Comparison of ENCODE assay signal across 11 cellular contexts in the genomic region with DNA sequence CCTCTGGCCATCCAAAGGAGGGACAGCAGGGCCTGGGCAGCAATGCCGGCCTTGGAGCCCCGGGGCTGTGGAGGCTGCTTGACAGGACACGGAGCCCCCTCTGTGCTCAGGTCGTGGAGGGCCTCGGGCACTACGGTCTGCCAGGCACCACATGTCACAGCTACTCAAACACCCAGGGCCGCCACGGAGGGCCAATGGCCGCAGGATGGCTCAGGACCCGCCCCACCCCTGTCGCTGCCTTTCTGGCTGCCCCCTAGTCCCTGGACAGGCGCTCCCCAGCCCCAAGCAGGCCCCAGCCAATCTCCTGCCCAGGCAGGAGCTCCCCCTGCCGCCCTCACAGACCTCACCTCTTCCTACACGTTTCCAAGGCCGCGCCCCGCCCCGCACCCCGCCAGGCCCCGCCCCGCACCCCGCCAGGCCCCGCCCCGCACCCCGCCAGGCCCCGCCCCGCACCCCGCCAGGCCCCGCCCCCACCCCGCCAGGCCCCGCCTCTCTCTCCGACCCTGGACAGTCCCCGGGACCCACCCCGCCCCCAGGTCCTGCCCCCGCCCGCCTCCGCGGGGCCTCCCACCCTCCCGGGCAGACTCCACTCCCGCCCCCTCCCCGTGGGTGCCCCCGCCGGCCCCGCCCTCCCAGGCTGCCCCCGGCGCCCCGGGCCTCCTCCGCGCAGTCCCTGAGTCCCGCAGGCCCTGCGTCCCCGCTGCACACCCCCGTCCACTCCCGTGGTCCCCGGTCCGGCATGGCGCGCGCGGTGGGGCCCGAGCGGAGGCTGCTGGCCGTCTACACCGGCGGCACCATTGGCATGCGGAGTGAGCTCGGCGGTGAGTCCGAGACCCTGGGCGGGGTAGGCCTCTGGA. TPM values are rescaled to one million over a fixed set of nuclear protein-coding genes. Genes with fewer than 3 reads are reported as not detected.
DNase-seq lines count a peak whose midpoint lies in the region; TF ChIP-seq lines count a peak whose summit lies in the region.
"Had no signal": no experiment of that assay in that cellular context is flagged by ENCODE, and none has a peak within 500 bp of the region (broad histone marks: within the 10 kb centered on the region; RNA-seq: fewer than 3 reads in every experiment).

ASPG (plus strand) TSS at position 669 of the 857 bp plus-strand sequence; CDS start at position 740, 71 bp downstream.

- H3K4me1 Mint-ChIP-seq in activated CD4-positive, alpha-beta memory T cell treated with anti-CD3 and anti-CD28 coated beads for 36 hours (ENCODE audit: low read depth): peaks cover 2% of the 10 kb centered on the region
- H3K4me1 Mint-ChIP-seq in activated CD4-positive, alpha-beta memory T cell treated with anti-CD3 and anti-CD28 coated beads, Interleukin-2, amount 10 ng/mL, durations not matched to agents 7 days and 5 days: no peaks in the 10 kb centered on the region
- peaks cover 4% of the 10 kb centered on the region for H3K4me1 Mint-ChIP-seq in activated naive CD4-positive, alpha-beta T cell treated with anti-CD3 and anti-CD28 coated beads, Interleukin-2, amount 50 U/mL, for 24 hours
- peaks cover 0 to 5% of the 10 kb centered on the region in 2 donors for H3K4me1 Mint-ChIP-seq in immature natural killer cell

- TF ChIP-seq EP300 in suprapubic skin (IDR thresholded peaks at IDR 0.05): no peak

- no peaks in the 10 kb centered on the region for H3K36me3 ChIP-seq in suprapubic skin

- peaks cover 10% of the 10 kb centered on the region for H3K27me3 Mint-ChIP-seq in activated CD4-positive, alpha-beta memory T cell treated with anti-CD3 and anti-CD28 coated beads for 36 hours
- peaks cover 6% of the 10 kb centered on the region for H3K27me3 Mint-ChIP-seq in activated CD4-positive, alpha-beta memory T cell treated with anti-CD3 and anti-CD28 coated beads, Interleukin-2, amount 10 ng/mL, durations not matched to agents 7 days and 5 days
- H3K27me3 Mint-ChIP-seq in activated naive CD4-positive, alpha-beta T cell treated with anti-CD3 and anti-CD28 coated beads, Interleukin-2, amount 50 U/mL, for 24 hours: peaks cover 8% of the 10 kb centered on the region
- peaks cover 0 to 4% (median 2%) of the 10 kb centered on the region in 3 donors for H3K27me3 Mint-ChIP-seq in immature natural killer cell (ENCODE audit: low read depth in 3 of 3)

- 8% methylated on average over 11 of the region's 70 CpGs for WGBS in suprapubic skin

- H3K9me3 Mint-ChIP-seq in activated CD4-positive, alpha-beta memory T cell treated with anti-CD3 and anti-CD28 coated beads for 36 hours: no peaks in the 10 kb centered on the region
- no peaks in the 10 kb centered on the region for H3K9me3 Mint-ChIP-seq in activated CD4-positive, alpha-beta memory T cell treated with anti-CD3 and anti-CD28 coated beads, Interleukin-2, amount 10 ng/mL, durations not matched to agents 7 days and 5 days
- H3K9me3 Mint-ChIP-seq in activated naive CD4-positive, alpha-beta T cell treated with anti-CD3 and anti-CD28 coated beads, Interleukin-2, amount 50 U/mL, for 24 hours: no peaks in the 10 kb centered on the region
- no peaks in the 10 kb centered on the region for H3K9me3 Mint-ChIP-seq in immature natural killer cell

- no peak within 1 kb of the TSS for H3K27ac ChIP-seq in suprapubic skin
- H3K27ac ChIP-seq: VCaP had no signal

- no peak within 1 kb of the TSS for H3K4me3 Mint-ChIP-seq in activated CD4-positive, alpha-beta memory T cell treated with anti-CD3 and anti-CD28 coated beads for 36 hours
- H3K4me3 Mint-ChIP-seq in activated CD4-positive, alpha-beta memory T cell treated with anti-CD3 and anti-CD28 coated beads, Interleukin-2, amount 10 ng/mL, durations not matched to agents 7 days and 5 days: no peak within 1 kb of the TSS
- H3K4me3 Mint-ChIP-seq in activated naive CD4-positive, alpha-beta T cell treated with anti-CD3 and anti-CD28 coated beads, Interleukin-2, amount 50 U/mL, for 24 hours: peak within 1 kb of the TSS; percentile 31
- H3K4me3 Mint-ChIP-seq in immature natural killer cell: peak within 1 kb of the TSS; percentile 5 to 70 (median 45)

- POLR2A ChIA-PET in activated CD4-positive, alpha-beta memory T cell treated with anti-CD3 and anti-CD28 coated beads for 36 hours (lab: Charles Lee): no interaction called here
- POLR2A ChIA-PET in activated CD4-positive, alpha-beta memory T cell treated with anti-CD3 and anti-CD28 coated beads, Interleukin-2, amount 10 ng/mL, durations not matched to agents 7 days and 5 days (lab: Charles Lee): no interaction called here

- CTCF ChIA-PET in activated CD4-positive, alpha-beta memory T cell treated with anti-CD3 and anti-CD28 coated beads for 36 hours (lab: Charles Lee): interaction anchor here (0.9 to 1.2 kb wide), 2 partner anchors 9 kb away, joined by 3 to 4 read pairs; no protein-coding TSS in a partner anchor
- CTCF ChIA-PET in activated CD4-positive, alpha-beta memory T cell treated with anti-CD3 and anti-CD28 coated beads, Interleukin-2, amount 10 ng/mL, durations not matched to agents 7 days and 5 days (lab: Charles Lee): interaction anchor here (3.8 kb wide), 1 partner anchor 7 kb away, joined by 9 read pairs; no protein-coding TSS in a partner anchor

- peak; percentile 32 for DNase-seq in activated CD4-positive, alpha-beta memory T cell treated with anti-CD3 and anti-CD28 coated beads for 36 hours
- DNase-seq in activated CD4-positive, alpha-beta memory T cell treated with anti-CD3 and anti-CD28 coated beads, Interleukin-2, amount 10 ng/mL, durations not matched to agents 7 days and 5 days: no peak
- DNase-seq in immature natural killer cell (peak in 2 of 3 donors; percentile 18 to 30), suprapubic skin (ENCODE audit: low spot score in 2 of 2) (peak in 1 of 2 donors; percentile 65), DMS 273 (lab: John Stamatoyannopoulos, UW; ENCODE audit: unreplicated experiment) (no peak), NCI-H774 (lab: John Stamatoyannopoulos, UW) (no peak), HuH-7.5 (ENCODE audit: low spot score) (no peak)
- DNase-seq: NCI-H2081 treated with DMSO at 0.1 percent for 48 hours had no signal

- no peak for TF ChIP-seq POLR2A in suprapubic skin (IDR thresholded peaks at IDR 0.05)

- H3K36me3 Mint-ChIP-seq in activated CD4-positive, alpha-beta memory T cell treated with anti-CD3 and anti-CD28 coated beads for 36 hours: no peaks in the 10 kb centered on the region
- H3K36me3 Mint-ChIP-seq in activated CD4-positive, alpha-beta memory T cell treated with anti-CD3 and anti-CD28 coated beads, Interleukin-2, amount 10 ng/mL, durations not matched to agents 7 days and 5 days (ENCODE audit: low read depth): no peaks in the 10 kb centered on the region
- no peaks in the 10 kb centered on the region for H3K36me3 Mint-ChIP-seq in activated naive CD4-positive, alpha-beta T cell treated with anti-CD3 and anti-CD28 coated beads, Interleukin-2, amount 50 U/mL, for 24 hours
- no peaks in the 10 kb centered on the region for H3K36me3 Mint-ChIP-seq in immature natural killer cell

- no peak within 1 kb of the TSS for H3K27ac Mint-ChIP-seq in activated CD4-positive, alpha-beta memory T cell treated with anti-CD3 and anti-CD28 coated beads for 36 hours
- H3K27ac Mint-ChIP-seq in activated CD4-positive, alpha-beta memory T cell treated with anti-CD3 and anti-CD28 coated beads, Interleukin-2, amount 10 ng/mL, durations not matched to agents 7 days and 5 days: no peak within 1 kb of the TSS
- peak within 1 kb of the TSS; percentile 46 for H3K27ac Mint-ChIP-seq in activated naive CD4-positive, alpha-beta T cell treated with anti-CD3 and anti-CD28 coated beads, Interleukin-2, amount 50 U/mL, for 24 hours
- peak within 1 kb of the TSS in 1 of 6 donors; percentile 5 for H3K27ac Mint-ChIP-seq in immature natural killer cell

- peaks cover 8% of the 10 kb centered on the region for H3K4me1 ChIP-seq in suprapubic skin

- peak within 1 kb of the TSS; percentile 19 for H3K4me3 ChIP-seq in suprapubic skin

- intact Hi-C loops in activated CD4-positive, alpha-beta memory T cell treated with anti-CD3 and anti-CD28 coated beads for 36 hours (cut with micrococcal nuclease): no loop called here

- H3K27me3 ChIP-seq in suprapubic skin: peaks cover 53% of the 10 kb centered on the region

- H3K9me3 ChIP-seq in suprapubic skin: no peaks in the 10 kb centered on the region

- TF ChIP-seq CTCF in suprapubic skin (IDR thresholded peaks at IDR 0.05): no peak

RNA-seq across cellular contexts. Expression of gene ASPG, which starts in this region (rescaled TPM):
- total RNA-seq in activated CD4-positive, alpha-beta memory T cell treated with anti-CD3 and anti-CD28 coated beads for 36 hours: not detected
- not detected for total RNA-seq in activated CD4-positive, alpha-beta memory T cell treated with anti-CD3 and anti-CD28 coated beads, Interleukin-2, amount 10 ng/mL, durations not matched to agents 7 days and 5 days
- polyA plus RNA-seq in immature natural killer cell: not detected
- total RNA-seq in suprapubic skin: 10 to 100 TPM; 26.0 to 38.5 (median 28.2) TPM
- total RNA-seq: myocyte had no signal

Comparison
In these comparisons a context has a peak if more than half of its experiments do, and no peak if none do; other contexts are left out.
1. RNA of gene ASPG (total RNA-seq): 26.0 to 38.5 TPM in suprapubic skin; not detected in activated CD4-positive, alpha-beta memory T cell treated with anti-CD3 and anti-CD28 coated beads for 36 hours and not detected in activated CD4-positive, alpha-beta memory T cell treated with anti-CD3 and anti-CD28 coated beads, Interleukin-2, amount 10 ng/mL, durations not matched to agents 7 days and 5 days; every median in the first group is over 10 times any median in the second.
2. Peak in DNase-seq in activated CD4-positive, alpha-beta memory T cell treated with anti-CD3 and anti-CD28 coated beads for 36 hours; RNA of the gene not detected or under 1 TPM.
3. Peak in DNase-seq in immature natural killer cell; RNA of the gene not detected or under 1 TPM.
4. H3K4me3 Mint-ChIP-seq: peak in activated naive CD4-positive, alpha-beta T cell treated with anti-CD3 and anti-CD28 coated beads, Interleukin-2, amount 50 U/mL, for 24 hours (single experiment) and immature natural killer cell (5 of 5); none in activated CD4-positive, alpha-beta memory T cell treated with anti-CD3 and anti-CD28 coated beads for 36 hours (single experiment) and activated CD4-positive, alpha-beta memory T cell treated with anti-CD3 and anti-CD28 coated beads, Interleukin-2, amount 10 ng/mL, durations not matched to agents 7 days and 5 days (single experiment).